ENCODE assay signal across 26 cellular contexts in the genomic region with DNA sequence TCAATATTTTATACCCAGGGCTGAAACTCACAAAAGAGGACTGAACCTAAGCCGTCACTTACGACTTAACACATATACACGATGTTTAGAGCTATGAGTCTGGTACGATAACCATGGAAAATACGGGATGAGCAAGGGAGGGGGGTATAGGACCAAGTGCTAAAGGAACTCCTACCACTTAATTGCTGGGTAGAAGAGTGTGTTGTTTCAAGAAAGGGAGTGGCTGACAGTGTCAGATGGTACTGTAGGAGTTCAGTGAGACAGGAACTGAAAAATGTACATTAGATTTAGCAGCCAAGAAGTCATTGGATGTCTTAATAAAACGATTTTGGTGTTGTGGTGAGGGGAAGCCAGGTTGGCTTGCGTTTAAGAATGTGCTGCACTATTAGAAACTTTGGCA.
"Had no signal": no experiment of that assay in that cellular context is flagged by ENCODE, and none has a peak within 500 bp of the region (broad histone marks: within the 10 kb centered on the region; RNA-seq: fewer than 3 reads in every experiment).

No MANE protein-coding gene starts in this region.

- H3K36me3 ChIP-seq: esophagus muscularis mucosa, gastrocnemius medialis, left lung, neural progenitor cell, pancreas, right lobe of liver, stomach, thoracic aorta had no signal

- H3K4me1 Mint-ChIP-seq: neural progenitor cell had no signal

- ATAC-seq: effector memory CD8-positive, alpha-beta T cell; gastrocnemius medialis; left lung; natural killer cell treated with Interleukin-12 subunit alpha and Interleukin-12 subunit beta and Interleukin-15 and Interleukin-18, amount 100 ng/mL, for 72 hours; pancreas; right lobe of liver had no signal

- H3K27ac Mint-ChIP-seq: dendritic cell treated with granulocyte-macrophage colony-stimulating factor and Interleukin-4, amounts not matched to agents 40 ng/mL and 50 ng/mL, for 4 days; effector memory CD8-positive, alpha-beta T cell; natural killer cell treated with Interleukin-12 subunit alpha and Interleukin-12 subunit beta and Interleukin-15 and Interleukin-18, amount 100 ng/mL, for 72 hours; neural progenitor cell; progenitor cell of endocrine pancreas had no signal

- FAIRE-seq: colon, islet of Langerhans, pancreas, urothelium cell line had no signal

- H2AFZ ChIP-seq: neural progenitor cell had no signal

- H3K9me3 ChIP-seq: esophagus muscularis mucosa, gastrocnemius medialis, left lung, pancreas, right lobe of liver, stomach, thoracic aorta had no signal

- H3K27me3 Mint-ChIP-seq: dendritic cell treated with granulocyte-macrophage colony-stimulating factor and Interleukin-4, amounts not matched to agents 40 ng/mL and 50 ng/mL, for 4 days; effector memory CD8-positive, alpha-beta T cell; natural killer cell treated with Interleukin-12 subunit alpha and Interleukin-12 subunit beta and Interleukin-15 and Interleukin-18, amount 100 ng/mL, for 72 hours; progenitor cell of endocrine pancreas had no signal

- H3K9me3 Mint-ChIP-seq: effector memory CD8-positive, alpha-beta T cell; natural killer cell treated with Interleukin-12 subunit alpha and Interleukin-12 subunit beta and Interleukin-15 and Interleukin-18, amount 100 ng/mL, for 72 hours; neural progenitor cell had no signal

- H3K4me2 ChIP-seq: neural progenitor cell had no signal

- H3K27ac ChIP-seq: epithelial cell of prostate, esophagus muscularis mucosa, gastrocnemius medialis, left lung, neural progenitor cell, pancreas, right lobe of liver, thoracic aorta had no signal

- H3K4me1 ChIP-seq: pancreas, right lobe of liver had no signal

- H3K27me3 ChIP-seq: esophagus muscularis mucosa, gastrocnemius medialis, heart right ventricle, left lung, neural progenitor cell, pancreas, right lobe of liver, stomach had no signal

- DNase-seq: cerebellar nuclear complex; effector memory CD8-positive, alpha-beta T cell; gastrocnemius medialis; heart right ventricle; hypothalamus; kidney glomerular epithelial cell; left lung; nucleus accumbens; pancreas; right lobe of liver; stimulated activated CD4-positive, alpha-beta T cell treated with anti-CD3 and anti-CD28 coated beads, Interleukin-2, amount 100 ng/mL, for 24 hours; stimulated activated naive CD4-positive, alpha-beta T cell; stomach; substantia nigra; trophoblast cell had no signal

- H3K4me3 ChIP-seq: esophagus muscularis mucosa, gastrocnemius medialis, heart right ventricle, left lung, lung, neural progenitor cell, pancreas, right lobe of liver, stomach, thoracic aorta had no signal

- H3K4me3 Mint-ChIP-seq: dendritic cell treated with granulocyte-macrophage colony-stimulating factor and Interleukin-4, amounts not matched to agents 40 ng/mL and 50 ng/mL, for 4 days; effector memory CD8-positive, alpha-beta T cell; natural killer cell treated with Interleukin-12 subunit alpha and Interleukin-12 subunit beta and Interleukin-15 and Interleukin-18, amount 100 ng/mL, for 72 hours; neural progenitor cell had no signal

- H3K9ac ChIP-seq: neural progenitor cell had no signal
